Comparison of ENCODE assay signal across 1 cellular context in the genomic region with DNA sequence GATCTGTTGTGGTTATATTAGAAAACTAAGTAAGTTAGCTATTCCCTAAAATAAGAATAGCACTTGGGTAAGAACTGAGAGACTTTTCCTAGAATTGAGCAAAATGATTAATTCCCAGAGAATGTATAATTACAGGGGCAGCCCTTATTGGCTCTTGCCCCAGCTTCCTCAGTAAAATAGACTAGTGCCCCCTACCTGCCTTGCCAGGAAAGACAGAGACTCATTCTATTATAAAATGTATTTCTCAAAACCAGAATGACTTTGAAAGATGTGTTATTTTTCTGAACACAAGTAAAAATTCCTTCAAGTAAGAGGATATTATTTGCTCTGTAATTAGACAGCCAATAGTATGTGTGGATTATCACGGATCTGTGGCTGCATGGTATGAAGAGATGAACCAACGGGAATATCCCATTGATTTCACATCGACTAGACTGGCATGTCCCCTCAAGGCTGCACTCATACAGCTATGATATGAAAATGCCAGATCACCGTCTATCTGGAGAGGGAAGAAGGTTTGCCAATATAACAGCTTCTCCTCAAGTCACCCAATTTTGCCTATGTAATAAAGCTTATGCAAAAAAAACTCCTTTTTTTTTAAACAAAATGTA.
TF ChIP-seq lines count a peak whose summit lies in the region.

No MANE protein-coding gene starts in this region.

TF ChIP-seq in IMR-90, 13 proteins besides CTCF, POLR2A, EP300 and RAD21 (continued from another document):
- TF ChIP-seq, protein P1, sequence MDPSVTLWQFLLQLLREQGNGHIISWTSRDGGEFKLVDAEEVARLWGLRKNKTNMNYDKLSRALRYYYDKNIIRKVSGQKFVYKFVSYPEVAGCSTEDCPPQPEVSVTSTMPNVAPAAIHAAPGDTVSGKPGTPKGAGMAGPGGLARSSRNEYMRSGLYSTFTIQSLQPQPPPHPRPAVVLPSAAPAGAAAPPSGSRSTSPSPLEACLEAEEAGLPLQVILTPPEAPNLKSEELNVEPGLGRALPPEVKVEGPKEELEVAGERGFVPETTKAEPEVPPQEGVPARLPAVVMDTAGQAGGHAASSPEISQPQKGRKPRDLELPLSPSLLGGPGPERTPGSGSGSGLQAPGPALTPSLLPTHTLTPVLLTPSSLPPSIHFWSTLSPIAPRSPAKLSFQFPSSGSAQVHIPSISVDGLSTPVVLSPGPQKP (IDR thresholded peaks at IDR 0.05; ENCODE audit: borderline replicate concordance, low read depth, low read length): no peak
- TF ChIP-seq FOS (IDR thresholded peaks at IDR 0.05; ENCODE audit: low read depth, low read length): 0 out of 2 replicates have a peak, but pooled peaks have one; percentile 17
- TF ChIP-seq CEBPB (IDR thresholded peaks at IDR 0.05; ENCODE audit: low read depth, low read length): peak; percentile 40; the same call in 1 of the 2 replicates
